1 cellular context compared by ENCODE assay signal in the genomic region with DNA sequence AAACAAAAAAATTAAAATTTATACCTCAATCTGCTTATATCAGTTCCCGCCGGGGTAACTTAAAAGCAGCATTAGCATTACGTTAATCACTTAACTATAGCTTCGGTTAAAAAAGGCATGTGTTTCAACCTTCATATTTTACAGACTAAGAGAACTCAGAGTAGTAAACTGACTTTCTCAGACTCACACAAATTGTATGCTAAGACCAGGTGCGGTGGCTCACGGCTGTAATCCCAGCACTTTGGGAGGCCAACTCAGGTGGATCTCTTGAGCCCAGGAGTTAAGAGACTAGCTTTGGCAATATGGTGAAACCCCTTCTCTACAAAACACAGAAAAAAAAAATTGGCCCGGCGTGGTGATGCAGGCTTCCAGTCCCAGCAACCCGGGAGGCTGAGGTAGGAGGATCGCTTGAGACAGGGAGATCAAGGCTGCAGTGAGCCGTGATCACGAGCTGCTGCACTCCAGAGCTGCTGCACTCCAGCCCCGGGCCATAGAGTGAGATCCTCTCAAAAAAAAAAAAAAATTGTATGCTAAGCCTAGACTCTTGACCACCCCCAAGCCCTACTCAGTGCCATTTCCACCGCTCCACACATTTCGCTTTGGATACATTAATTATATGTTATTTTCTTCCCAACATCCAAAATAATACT.
TF ChIP-seq lines count a peak whose summit lies in the region.

No MANE protein-coding gene starts in this region.

TF ChIP-seq in HepG2, 621 proteins besides CTCF, POLR2A, EP300 and RAD21 (continued from another document and continues in another):
- TF ChIP-seq, protein P1, sequence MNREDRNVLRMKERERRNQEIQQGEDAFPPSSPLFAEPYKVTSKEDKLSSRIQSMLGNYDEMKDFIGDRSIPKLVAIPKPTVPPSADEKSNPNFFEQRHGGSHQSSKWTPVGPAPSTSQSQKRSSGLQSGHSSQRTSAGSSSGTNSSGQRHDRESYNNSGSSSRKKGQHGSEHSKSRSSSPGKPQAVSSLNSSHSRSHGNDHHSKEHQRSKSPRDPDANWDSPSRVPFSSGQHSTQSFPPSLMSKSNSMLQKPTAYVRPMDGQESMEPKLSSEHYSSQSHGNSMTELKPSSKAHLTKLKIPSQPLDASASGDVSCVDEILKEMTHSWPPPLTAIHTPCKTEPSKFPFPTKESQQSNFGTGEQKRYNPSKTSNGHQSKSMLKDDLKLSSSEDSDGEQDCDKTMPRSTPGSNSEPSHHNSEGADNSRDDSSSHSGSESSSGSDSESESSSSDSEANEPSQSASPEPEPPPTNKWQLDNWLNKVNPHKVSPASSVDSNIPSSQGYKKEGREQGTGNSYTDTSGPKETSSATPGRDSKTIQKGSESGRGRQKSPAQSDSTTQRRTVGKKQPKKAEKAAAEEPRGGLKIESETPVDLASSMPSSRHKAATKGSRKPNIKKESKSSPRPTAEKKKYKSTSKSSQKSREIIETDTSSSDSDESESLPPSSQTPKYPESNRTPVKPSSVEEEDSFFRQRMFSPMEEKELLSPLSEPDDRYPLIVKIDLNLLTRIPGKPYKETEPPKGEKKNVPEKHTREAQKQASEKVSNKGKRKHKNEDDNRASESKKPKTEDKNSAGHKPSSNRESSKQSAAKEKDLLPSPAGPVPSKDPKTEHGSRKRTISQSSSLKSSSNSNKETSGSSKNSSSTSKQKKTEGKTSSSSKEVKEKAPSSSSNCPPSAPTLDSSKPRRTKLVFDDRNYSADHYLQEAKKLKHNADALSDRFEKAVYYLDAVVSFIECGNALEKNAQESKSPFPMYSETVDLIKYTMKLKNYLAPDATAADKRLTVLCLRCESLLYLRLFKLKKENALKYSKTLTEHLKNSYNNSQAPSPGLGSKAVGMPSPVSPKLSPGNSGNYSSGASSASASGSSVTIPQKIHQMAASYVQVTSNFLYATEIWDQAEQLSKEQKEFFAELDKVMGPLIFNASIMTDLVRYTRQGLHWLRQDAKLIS (CRISPR knock-in tag; IDR thresholded peaks at IDR 0.05) = peak; percentile 53; the same call in 1 of the 2 replicates
- TF ChIP-seq CBX2 (IDR thresholded peaks at IDR 0.05; ENCODE audit: low read depth, low read length) (no peak), CBX2 (CRISPR knock-in tag; IDR thresholded peaks at IDR 0.05; ENCODE audit: low read depth) (no peak), POLR2AphosphoS5 (IDR thresholded peaks at IDR 0.05; ENCODE audit: low read depth, low read length) (no peak), KDM3A (CRISPR knock-in tag; IDR thresholded peaks at IDR 0.05; ENCODE audit: low read depth) (no peak), ZNF121 (CRISPR knock-in tag; IDR thresholded peaks at IDR 0.05) (peak; percentile 97), KMT2A (CRISPR knock-in tag; IDR thresholded peaks at IDR 0.05) (peak; percentile 59; the same call in 1 of the 2 replicates), ASH2L (IDR thresholded peaks at IDR 0.05; ENCODE audit: insufficient read length, low read depth, low read length) (no peak), NR2F6 (IDR thresholded peaks at IDR 0.05) (no peak), NR2F6 (CRISPR knock-in tag; IDR thresholded peaks at IDR 0.05) (no peak; the same call in 1 of the 2 replicates), GTF2F1 (IDR thresholded peaks at IDR 0.05; ENCODE audit: low read length) (no peak), RBFOX2 (IDR thresholded peaks at IDR 0.05; ENCODE audit: low read depth, low read length) (peak; percentile 15; the same call in 1 of the 2 replicates), PAX8 (CRISPR knock-in tag; IDR thresholded peaks at IDR 0.05; ENCODE audit: borderline replicate concordance) (no peak), THAP9 (CRISPR knock-in tag; IDR thresholded peaks at IDR 0.05; ENCODE audit: borderline replicate concordance) (no peak), TCF7 (IDR thresholded peaks at IDR 0.05; ENCODE audit: low read depth) (no peak), NR1H2 (CRISPR knock-in tag; IDR thresholded peaks at IDR 0.05; ENCODE audit: borderline replicate concordance, low read depth) (no peak), SNRNP70 (IDR thresholded peaks at IDR 0.05; ENCODE audit: low read depth, low read length) (no peak), ZBTB7B (CRISPR knock-in tag; IDR thresholded peaks at IDR 0.05) (0 out of 2 replicates have a peak, but pooled peaks have one; percentile 25), GLI4 (CRISPR knock-in tag; IDR thresholded peaks at IDR 0.05; ENCODE audit: borderline replicate concordance) (no peak), ZFP36 (IDR thresholded peaks at IDR 0.05; ENCODE audit: borderline replicate concordance, low read depth, low read length, partially characterized antibody) (no peak), AGO2 (optimal IDR thresholded peaks at IDR 0.05; ENCODE audit: low read depth, low read length) (peak; percentile 61), ZNF232 (CRISPR knock-in tag; IDR thresholded peaks at IDR 0.05; ENCODE audit: borderline replicate concordance) (no peak), ETV5 (CRISPR knock-in tag; IDR thresholded peaks at IDR 0.05; ENCODE audit: borderline replicate concordance) (no peak), ZBTB42 (CRISPR knock-in tag; IDR thresholded peaks at IDR 0.05) (no peak), ZNF75D (CRISPR knock-in tag; IDR thresholded peaks at IDR 0.05; ENCODE audit: borderline replicate concordance) (no peak), ZNF207 (IDR thresholded peaks at IDR 0.05; ENCODE audit: borderline replicate concordance) (no peak), ZNF569 (CRISPR knock-in tag; IDR thresholded peaks at IDR 0.05; ENCODE audit: borderline replicate concordance) (no peak), SMARCC2 (IDR thresholded peaks at IDR 0.05) (no peak), ZNF772 (CRISPR knock-in tag; IDR thresholded peaks at IDR 0.05) (no peak), KAT8 (CRISPR knock-in tag; IDR thresholded peaks at IDR 0.05) (0 out of 2 replicates have a peak, but pooled peaks have one; percentile 24), ERF (CRISPR knock-in tag; IDR thresholded peaks at IDR 0.05) (0 out of 2 replicates have a peak, but pooled peaks have one; percentile 42)
- TF ChIP-seq, protein P2, sequence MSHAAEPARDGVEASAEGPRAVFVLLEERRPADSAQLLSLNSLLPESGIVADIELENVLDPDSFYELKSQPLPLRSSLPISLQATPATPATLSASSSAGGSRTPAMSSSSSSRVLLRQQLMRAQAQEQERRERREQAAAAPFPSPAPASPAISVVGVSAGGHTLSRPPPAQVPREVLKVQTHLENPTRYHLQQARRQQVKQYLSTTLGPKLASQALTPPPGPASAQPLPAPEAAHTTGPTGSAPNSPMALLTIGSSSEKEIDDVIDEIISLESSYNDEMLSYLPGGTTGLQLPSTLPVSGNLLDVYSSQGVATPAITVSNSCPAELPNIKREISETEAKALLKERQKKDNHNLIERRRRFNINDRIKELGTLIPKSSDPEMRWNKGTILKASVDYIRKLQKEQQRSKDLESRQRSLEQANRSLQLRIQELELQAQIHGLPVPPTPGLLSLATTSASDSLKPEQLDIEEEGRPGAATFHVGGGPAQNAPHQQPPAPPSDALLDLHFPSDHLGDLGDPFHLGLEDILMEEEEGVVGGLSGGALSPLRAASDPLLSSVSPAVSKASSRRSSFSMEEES (CRISPR knock-in tag; IDR thresholded peaks at IDR 0.05) = no peak
- TF ChIP-seq, protein P3, sequence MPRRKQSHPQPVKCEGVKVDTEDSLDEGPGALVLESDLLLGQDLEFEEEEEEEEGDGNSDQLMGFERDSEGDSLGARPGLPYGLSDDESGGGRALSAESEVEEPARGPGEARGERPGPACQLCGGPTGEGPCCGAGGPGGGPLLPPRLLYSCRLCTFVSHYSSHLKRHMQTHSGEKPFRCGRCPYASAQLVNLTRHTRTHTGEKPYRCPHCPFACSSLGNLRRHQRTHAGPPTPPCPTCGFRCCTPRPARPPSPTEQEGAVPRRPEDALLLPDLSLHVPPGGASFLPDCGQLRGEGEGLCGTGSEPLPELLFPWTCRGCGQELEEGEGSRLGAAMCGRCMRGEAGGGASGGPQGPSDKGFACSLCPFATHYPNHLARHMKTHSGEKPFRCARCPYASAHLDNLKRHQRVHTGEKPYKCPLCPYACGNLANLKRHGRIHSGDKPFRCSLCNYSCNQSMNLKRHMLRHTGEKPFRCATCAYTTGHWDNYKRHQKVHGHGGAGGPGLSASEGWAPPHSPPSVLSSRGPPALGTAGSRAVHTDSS (CRISPR knock-in tag; conservative IDR thresholded peaks at IDR 0.05) = no peak
- TF ChIP-seq, protein P4, sequence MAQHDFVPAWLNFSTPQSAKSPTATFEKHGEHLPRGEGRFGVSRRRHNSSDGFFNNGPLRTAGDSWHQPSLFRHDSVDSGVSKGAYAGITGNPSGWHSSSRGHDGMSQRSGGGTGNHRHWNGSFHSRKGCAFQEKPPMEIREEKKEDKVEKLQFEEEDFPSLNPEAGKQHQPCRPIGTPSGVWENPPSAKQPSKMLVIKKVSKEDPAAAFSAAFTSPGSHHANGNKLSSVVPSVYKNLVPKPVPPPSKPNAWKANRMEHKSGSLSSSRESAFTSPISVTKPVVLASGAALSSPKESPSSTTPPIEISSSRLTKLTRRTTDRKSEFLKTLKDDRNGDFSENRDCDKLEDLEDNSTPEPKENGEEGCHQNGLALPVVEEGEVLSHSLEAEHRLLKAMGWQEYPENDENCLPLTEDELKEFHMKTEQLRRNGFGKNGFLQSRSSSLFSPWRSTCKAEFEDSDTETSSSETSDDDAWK (CRISPR knock-in tag; IDR thresholded peaks at IDR 0.05) = no peak
- TF ChIP-seq, protein P5, sequence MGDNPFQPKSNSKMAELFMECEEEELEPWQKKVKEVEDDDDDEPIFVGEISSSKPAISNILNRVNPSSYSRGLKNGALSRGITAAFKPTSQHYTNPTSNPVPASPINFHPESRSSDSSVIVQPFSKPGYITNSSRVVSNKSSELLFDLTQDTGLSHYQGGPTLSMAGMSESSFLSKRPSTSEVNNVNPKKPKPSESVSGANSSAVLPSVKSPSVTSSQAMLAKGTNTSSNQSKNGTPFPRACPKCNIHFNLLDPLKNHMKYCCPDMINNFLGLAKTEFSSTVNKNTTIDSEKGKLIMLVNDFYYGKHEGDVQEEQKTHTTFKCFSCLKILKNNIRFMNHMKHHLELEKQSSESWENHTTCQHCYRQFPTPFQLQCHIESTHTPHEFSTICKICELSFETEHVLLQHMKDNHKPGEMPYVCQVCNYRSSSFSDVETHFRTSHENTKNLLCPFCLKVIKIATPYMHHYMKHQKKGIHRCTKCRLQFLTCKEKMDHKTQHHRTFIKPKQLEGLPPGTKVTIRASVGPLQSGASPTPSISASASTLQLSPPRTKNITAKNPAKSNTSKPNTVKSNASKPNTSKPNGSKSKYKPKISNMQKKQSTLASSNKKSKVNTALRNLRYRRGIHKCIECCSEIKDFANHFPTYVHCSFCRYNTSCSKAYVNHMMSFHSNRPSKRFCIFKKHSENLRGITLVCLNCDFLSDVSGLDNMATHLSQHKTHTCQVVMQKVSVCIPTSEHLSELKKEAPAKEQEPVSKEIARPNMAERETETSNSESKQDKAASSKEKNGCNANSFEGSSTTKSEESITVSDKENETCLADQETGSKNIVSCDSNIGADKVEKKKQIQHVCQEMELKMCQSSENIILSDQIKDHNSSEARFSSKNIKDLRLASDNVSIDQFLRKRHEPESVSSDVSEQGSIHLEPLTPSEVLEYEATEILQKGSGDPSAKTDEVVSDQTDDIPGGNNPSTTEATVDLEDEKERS (CRISPR knock-in tag; IDR thresholded peaks at IDR 0.05) = 0 out of 2 replicates have a peak, but pooled peaks have one; percentile 21
- TF ChIP-seq, protein P6, sequence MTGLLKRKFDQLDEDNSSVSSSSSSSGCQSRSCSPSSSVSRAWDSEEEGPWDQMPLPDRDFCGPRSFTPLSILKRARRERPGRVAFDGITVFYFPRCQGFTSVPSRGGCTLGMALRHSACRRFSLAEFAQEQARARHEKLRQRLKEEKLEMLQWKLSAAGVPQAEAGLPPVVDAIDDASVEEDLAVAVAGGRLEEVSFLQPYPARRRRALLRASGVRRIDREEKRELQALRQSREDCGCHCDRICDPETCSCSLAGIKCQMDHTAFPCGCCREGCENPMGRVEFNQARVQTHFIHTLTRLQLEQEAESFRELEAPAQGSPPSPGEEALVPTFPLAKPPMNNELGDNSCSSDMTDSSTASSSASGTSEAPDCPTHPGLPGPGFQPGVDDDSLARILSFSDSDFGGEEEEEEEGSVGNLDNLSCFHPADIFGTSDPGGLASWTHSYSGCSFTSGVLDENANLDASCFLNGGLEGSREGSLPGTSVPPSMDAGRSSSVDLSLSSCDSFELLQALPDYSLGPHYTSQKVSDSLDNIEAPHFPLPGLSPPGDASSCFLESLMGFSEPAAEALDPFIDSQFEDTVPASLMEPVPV (CRISPR knock-in tag; IDR thresholded peaks at IDR 0.05) = 0 out of 2 replicates have a peak, but pooled peaks have one; percentile 16
- TF ChIP-seq, protein P7, sequence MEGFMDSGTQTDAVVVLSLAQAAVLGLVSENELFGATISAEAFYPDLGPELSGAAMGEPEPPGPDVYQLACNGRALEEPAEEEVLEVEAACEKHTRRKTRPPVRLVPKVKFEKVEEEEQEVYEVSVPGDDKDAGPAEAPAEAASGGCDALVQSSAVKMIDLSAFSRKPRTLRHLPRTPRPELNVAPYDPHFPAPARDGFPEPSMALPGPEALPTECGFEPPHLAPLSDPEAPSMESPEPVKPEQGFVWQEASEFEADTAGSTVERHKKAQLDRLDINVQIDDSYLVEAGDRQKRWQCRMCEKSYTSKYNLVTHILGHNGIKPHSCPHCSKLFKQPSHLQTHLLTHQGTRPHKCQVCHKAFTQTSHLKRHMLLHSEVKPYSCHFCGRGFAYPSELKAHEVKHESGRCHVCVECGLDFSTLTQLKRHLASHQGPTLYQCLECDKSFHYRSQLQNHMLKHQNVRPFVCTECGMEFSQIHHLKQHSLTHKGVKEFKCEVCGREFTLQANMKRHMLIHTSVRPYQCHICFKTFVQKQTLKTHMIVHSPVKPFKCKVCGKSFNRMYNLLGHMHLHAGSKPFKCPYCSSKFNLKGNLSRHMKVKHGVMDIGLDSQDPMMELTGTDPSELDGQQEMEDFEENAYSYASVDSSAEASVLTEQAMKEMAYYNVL (CRISPR knock-in tag; IDR thresholded peaks at IDR 0.05; ENCODE audit: borderline replicate concordance) = no peak
